Comparison of ENCODE assay signal across 25 cellular contexts in the genomic region with DNA sequence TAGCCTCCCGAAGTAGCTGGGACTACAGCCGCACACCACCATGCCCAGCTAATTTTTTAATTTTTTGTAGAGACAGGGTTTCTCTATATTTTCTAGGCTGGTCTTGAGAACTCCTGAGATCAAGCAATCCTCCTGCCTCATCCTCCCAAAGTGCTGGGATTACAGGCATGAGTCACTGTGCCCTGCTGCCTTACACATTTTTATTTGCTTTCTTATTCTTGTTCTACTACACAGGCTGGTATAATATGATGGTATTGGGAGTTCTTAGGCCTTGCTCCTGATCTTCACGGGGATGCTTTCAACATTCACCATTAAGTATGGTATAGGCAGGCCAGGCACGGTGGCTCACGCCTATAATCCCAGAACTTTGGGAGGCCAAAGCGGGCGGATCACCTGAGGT.
"Had no signal": no experiment of that assay in that cellular context is flagged by ENCODE, and none has a peak within 500 bp of the region (broad histone marks: within the 10 kb centered on the region; RNA-seq: fewer than 3 reads in every experiment).

No MANE protein-coding gene starts in this region.

- FAIRE-seq: astrocyte, frontal cortex, TTC549 had no signal

- H3K4me1 ChIP-seq: lower lobe of right lung, suprapubic skin, tibial artery had no signal

- H3K9me3 ChIP-seq: lower lobe of right lung, suprapubic skin, tibial artery had no signal

- H3K4me3 ChIP-seq: lower lobe of right lung, suprapubic skin, tibial artery had no signal

- H3K27ac ChIP-seq: lower lobe of right lung, suprapubic skin, tibial artery, WERI-Rb-1 had no signal

- DNase-seq: activated CD4-positive, alpha-beta memory T cell treated with anti-CD3 and anti-CD28 coated beads, Interleukin-2, amount 10 ng/mL, durations not matched to agents 7 days and 5 days; activated CD4-positive, alpha-beta T cell treated with anti-CD3 and anti-CD28 coated beads, Interleukin-2, amount 10 ng/mL, durations not matched to agents 7 days and 5 days; activated CD4-positive, CD25-positive, alpha-beta regulatory T cell treated with anti-CD3 and anti-CD28 coated beads, Interleukin-2, amount 50 U/mL, for 72 hours; activated CD8-positive, alpha-beta memory T cell treated with anti-CD3 and anti-CD28 coated beads, Interleukin-2, amount 50 U/mL, for 48 hours; activated gamma-delta T cell treated with Interleukin-2 at 50 U/mL for 16 hours; activated naive CD4-positive, alpha-beta T cell treated with anti-CD3 and anti-CD28 coated beads, Interleukin-2, amount 50 U/mL, for 16 hours; activated T-cell treated with anti-CD3 and anti-CD28 coated beads, Interleukin-2, amount 50 U/mL, for 24 hours; amniotic stem cell; central memory CD4-positive, alpha-beta T cell; endodermal cell; head of caudate nucleus; lower lobe of right lung; mesenchymal stem cell; natural killer cell; right cardiac atrium; stimulated activated CD4-positive, alpha-beta T cell treated with anti-CD3 and anti-CD28 coated beads, Interleukin-15, amount 100 ng/mL, for 24 hours; stimulated activated CD4-positive, alpha-beta T cell treated with anti-CD3 and anti-CD28 coated beads, Interleukin-2, amount 100 ng/mL, for 24 hours; stimulated activated naive CD4-positive, alpha-beta T cell; T-helper 9 cell; tibial artery; WERI-Rb-1 had no signal

- H3K36me3 ChIP-seq: WERI-Rb-1 had no signal

- ATAC-seq: lower lobe of right lung, natural killer cell had no signal

- H3K27me3 ChIP-seq: suprapubic skin, tibial artery had no signal
